ENCODE assay signal across 10 cellular contexts in the genomic region with DNA sequence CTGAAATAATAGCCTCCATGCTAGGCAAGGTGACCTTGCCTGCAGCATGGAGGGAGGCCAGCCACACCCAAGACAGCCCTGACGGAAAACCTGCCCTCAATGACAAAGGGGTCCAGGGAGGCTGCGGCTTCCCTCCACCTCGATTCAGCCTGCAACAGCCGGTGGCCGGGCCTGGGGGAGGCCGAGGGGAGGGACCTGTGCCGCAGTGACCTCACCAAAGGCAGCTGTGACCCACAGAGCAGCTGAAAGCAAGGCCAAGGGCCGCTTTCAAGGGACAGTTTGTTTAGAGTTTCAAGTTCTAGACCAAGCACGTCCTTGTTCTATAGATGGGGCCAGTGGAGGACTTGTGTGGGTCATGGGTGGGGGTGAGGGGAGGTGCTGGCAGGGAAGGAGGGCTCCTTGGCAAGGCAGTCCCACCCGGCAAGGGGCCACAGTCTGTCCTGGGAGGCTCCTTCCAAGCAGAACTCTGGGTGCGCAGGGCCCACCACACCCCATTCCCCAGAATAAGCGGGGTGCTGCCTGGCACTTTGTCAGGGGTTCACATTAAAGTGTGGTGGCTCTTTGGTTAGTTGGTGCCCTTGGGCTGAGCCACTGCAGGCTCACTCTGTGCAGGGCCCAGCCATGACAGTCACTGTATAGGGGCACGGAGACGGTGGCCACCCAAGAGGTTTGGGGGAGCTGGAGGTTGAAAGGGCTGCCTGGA.
DNase-seq lines count a peak whose midpoint lies in the region; ATAC-seq, FAIRE-seq and TF ChIP-seq lines count a peak whose summit lies in the region.
"Had no signal": no experiment of that assay in that cellular context is flagged by ENCODE, and none has a peak within 500 bp of the region (broad histone marks: within the 10 kb centered on the region; RNA-seq: fewer than 3 reads in every experiment).

No MANE protein-coding gene starts in this region.

- H3K27ac ChIP-seq in 22Rv1 (peak overlapping the region; percentile 53), WERI-Rb-1 (peak overlapping the region; percentile 58), left ventricle myocardium inferior (replicated peaks) (peak overlapping the region; percentile 90)
- H3K27ac ChIP-seq: SK-N-MC had no signal

- ATAC-seq in GM19455 (IDR thresholded peaks at IDR 0.05; ENCODE audit: unreplicated experiment) = no peak

- peaks cover 34% of the 10 kb centered on the region for H3K4me1 Mint-ChIP-seq in progenitor cell of endocrine pancreas (ENCODE audit: low read depth)

- no peak overlapping the region for H3K4me3 Mint-ChIP-seq in progenitor cell of endocrine pancreas (ENCODE audit: low read depth)
- H3K4me3 Mint-ChIP-seq: activated CD4-positive, alpha-beta memory T cell treated with anti-CD3 and anti-CD28 coated beads for 36 hours had no signal

- intact Hi-C loops in left ventricle myocardium inferior (cut with micrococcal nuclease) = no loop called here

- H3K9me3 Mint-ChIP-seq in progenitor cell of endocrine pancreas (ENCODE audit: low read depth) = no peaks in the 10 kb centered on the region
- H3K9me3 Mint-ChIP-seq: activated CD4-positive, alpha-beta memory T cell treated with anti-CD3 and anti-CD28 coated beads for 36 hours had no signal

- H3K36me3 ChIP-seq in WERI-Rb-1 (peaks cover 31% of the 10 kb centered on the region), left ventricle myocardium inferior (peaks cover 28% of the 10 kb centered on the region)

- TF ChIP-seq CTCF in 22Rv1 (IDR thresholded peaks at IDR 0.05) (no peak), WERI-Rb-1 (IDR thresholded peaks at IDR 0.05; ENCODE audit: low read depth, low read length) (no peak), left ventricle myocardium inferior (IDR thresholded peaks at IDR 0.05; ENCODE audit: borderline replicate concordance) (no peak), progenitor cell of endocrine pancreas (IDR thresholded peaks at IDR 0.05; ENCODE audit: unreplicated experiment) (no peak)

- no peak for DNase-seq in WERI-Rb-1
- no peak for DNase-seq in left ventricle myocardium inferior
- DNase-seq in progenitor cell of endocrine pancreas (ENCODE audit: low spot score, unreplicated experiment) = no peak
- no peak for DNase-seq in erythroblast (lab: John Stamatoyannopoulos, UW)
- no peak for DNase-seq in GM12891 (ENCODE audit: insufficient read length, low spot score)
- DNase-seq in RKO (ENCODE audit: low spot score) = no peak
- DNase-seq: activated CD4-positive, alpha-beta memory T cell treated with anti-CD3 and anti-CD28 coated beads for 36 hours had no signal

- H3K27me3 ChIP-seq in WERI-Rb-1 (ENCODE audit: insufficient read depth, low read depth, severe bottlenecking) (no peaks in the 10 kb centered on the region), left ventricle myocardium inferior (ENCODE audit: low read depth) (no peaks in the 10 kb centered on the region)

- no peak for FAIRE-seq in GM12891 (lab: Jason Lieb, UNC)

- H3K36me3 Mint-ChIP-seq in progenitor cell of endocrine pancreas (ENCODE audit: insufficient read depth) = peaks cover 17% of the 10 kb centered on the region

- H3K27ac Mint-ChIP-seq in progenitor cell of endocrine pancreas = peak overlapping the region; percentile 94
- H3K27ac Mint-ChIP-seq: activated CD4-positive, alpha-beta memory T cell treated with anti-CD3 and anti-CD28 coated beads for 36 hours had no signal

- H3K4me3 ChIP-seq in WERI-Rb-1 (ENCODE audit: low read depth, low read length) (no peak overlapping the region), left ventricle myocardium inferior (no peak overlapping the region)
- H3K4me3 ChIP-seq: SK-N-MC had no signal

- H3K9me3 ChIP-seq in WERI-Rb-1 (ENCODE audit: severe bottlenecking) (no peaks in the 10 kb centered on the region), left ventricle myocardium inferior (replicated peaks) (no peaks in the 10 kb centered on the region)

- no peaks in the 10 kb centered on the region for H3K27me3 Mint-ChIP-seq in progenitor cell of endocrine pancreas
- H3K27me3 Mint-ChIP-seq: activated CD4-positive, alpha-beta memory T cell treated with anti-CD3 and anti-CD28 coated beads for 36 hours had no signal

- peaks cover 100% of the 10 kb centered on the region for H3K4me1 ChIP-seq in left ventricle myocardium inferior

- TF ChIP-seq POLR2A in erythroblast (IDR thresholded peaks at IDR 0.05; ENCODE audit: low read length) (no peak), GM12891 (IDR thresholded peaks at IDR 0.05; ENCODE audit: low read depth, low read length) (no peak)

TF ChIP-seq in GM12891, 5 proteins besides CTCF, POLR2A, EP300 and RAD21:
- TF ChIP-seq POU2F2 (IDR thresholded peaks at IDR 0.05; ENCODE audit: low read depth, low read length) = no peak
- TF ChIP-seq POLR2AphosphoS5 (IDR thresholded peaks at IDR 0.05; ENCODE audit: low read depth, low read length) = no peak
- no peak for TF ChIP-seq SPI1 (IDR thresholded peaks at IDR 0.05; ENCODE audit: low read depth, low read length)
- no peak for TF ChIP-seq PAX5 (IDR thresholded peaks at IDR 0.05; ENCODE audit: insufficient read depth, low read length, severe bottlenecking)
- no peak for TF ChIP-seq TAF1 (IDR thresholded peaks at IDR 0.05; ENCODE audit: low read depth, low read length)
